1 cellular context compared by ENCODE assay signal in genomic region chr20:51388756-51389542, GRCh38.
TF ChIP-seq lines count a peak whose summit lies in the region.

No MANE protein-coding gene starts in this region.

TF ChIP-seq in GM23338, 12 proteins besides CTCF, POLR2A, EP300 and RAD21 (continued from another document):
- TF ChIP-seq REST (IDR thresholded peaks at IDR 0.05; ENCODE audit: unreplicated experiment), result no peak
- TF ChIP-seq STAT1 (IDR thresholded peaks at IDR 0.05; ENCODE audit: unreplicated experiment), result no peak
- no peak for TF ChIP-seq JUNB (IDR thresholded peaks at IDR 0.05; ENCODE audit: unreplicated experiment)
- no peak for TF ChIP-seq EZH2phosphoT487 (IDR thresholded peaks at IDR 0.05; ENCODE audit: unreplicated experiment)
- TF ChIP-seq ZNF331 (CRISPR knock-in tag; IDR thresholded peaks at IDR 0.05; ENCODE audit: low read depth), result no peak
- TF ChIP-seq ZNF114 (CRISPR knock-in tag; IDR thresholded peaks at IDR 0.05), result no peak
- TF ChIP-seq POLR2AphosphoS5 (IDR thresholded peaks at IDR 0.05; ENCODE audit: low read depth), result no peak
- TF ChIP-seq ZNF462 (CRISPR knock-in tag; IDR thresholded peaks at IDR 0.05), result no peak
